ENCODE assay signal across 15 cellular contexts in the genomic region with DNA sequence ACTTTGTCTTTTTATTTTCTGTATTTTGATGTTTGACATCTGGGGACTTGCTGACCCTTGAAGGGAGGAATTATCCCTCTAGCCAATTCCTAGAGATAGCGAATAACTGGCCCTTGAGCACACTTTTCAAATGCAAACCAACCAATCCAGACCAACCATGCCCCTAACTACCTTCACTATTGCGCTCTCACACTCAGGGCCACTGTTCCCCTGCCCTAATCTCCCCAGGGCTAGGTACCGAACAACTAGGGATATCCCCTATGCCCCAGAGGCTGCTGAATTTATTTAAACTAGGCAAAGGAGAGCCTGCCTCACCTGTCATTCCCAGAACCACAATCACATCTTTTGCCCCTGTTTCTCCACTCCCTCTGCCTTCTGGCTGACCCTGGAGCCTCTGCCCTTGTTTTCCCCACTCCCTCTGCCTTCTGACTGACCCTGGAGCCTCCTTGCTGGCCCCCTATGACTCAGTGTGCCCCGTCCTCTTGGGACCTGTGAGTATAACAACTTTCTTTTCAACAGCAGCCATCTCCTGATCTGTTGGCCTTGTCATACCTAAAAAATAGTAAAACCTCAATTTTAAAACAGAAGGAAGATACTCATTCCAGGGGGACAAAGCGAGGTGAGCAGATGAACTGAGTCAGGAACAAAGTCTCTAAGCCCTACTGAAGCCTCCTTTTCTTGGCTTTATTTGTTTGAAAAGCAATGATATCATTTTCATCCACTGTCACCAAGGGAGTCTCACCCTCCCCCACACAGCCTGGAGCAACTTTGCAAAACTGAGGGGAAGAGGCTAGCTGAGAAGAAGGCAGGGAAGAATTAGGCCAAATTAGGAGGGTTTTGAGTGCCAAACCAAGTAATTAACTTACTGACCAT.
DNase-seq lines count a peak whose midpoint lies in the region; ATAC-seq, FAIRE-seq and TF ChIP-seq lines count a peak whose summit lies in the region.
"Had no signal": no experiment of that assay in that cellular context is flagged by ENCODE, and none has a peak within 500 bp of the region (broad histone marks: within the 10 kb centered on the region; RNA-seq: fewer than 3 reads in every experiment).

No MANE protein-coding gene starts in this region.

- no peak overlapping the region for H2BK120ac ChIP-seq in H9 (ENCODE audit: low read depth, low read length, poor library complexity, severe bottlenecking)

- peak in 1 of 2 donors; percentile 39 for ATAC-seq in right cardiac atrium
- ATAC-seq in GM21390 (IDR thresholded peaks at IDR 0.05; ENCODE audit: unreplicated experiment): no peak
- ATAC-seq: left lung; stimulated activated naive B cell treated with anti-CD40 and anti-IgM and Interleukin-4, amounts not matched to agents 10 μg/mL and 1 μg/mL and 100 μg/mL, for 72 hours had no signal

- H3K56ac ChIP-seq in H9 (ENCODE audit: insufficient read length, low read depth, low read length): no peak overlapping the region

- no peak overlapping the region for H4K5ac ChIP-seq in H9 (ENCODE audit: insufficient read length, low read depth, low read length)

- H3K36me3 ChIP-seq in astrocyte (ENCODE audit: insufficient read depth, low read length): no peaks in the 10 kb centered on the region
- H3K36me3 ChIP-seq in skeletal muscle tissue (ENCODE audit: control insufficient read depth in 3 of 3, insufficient read depth in 3 of 3, low read length in 3 of 3): no peaks in the 10 kb centered on the region
- H3K36me3 ChIP-seq: left lung had no signal

- H3K9me3 Mint-ChIP-seq in H9 (no peaks in the 10 kb centered on the region; a peak in 1 of 5 replicates), astrocyte (ENCODE audit: unreplicated experiment) (no peaks in the 10 kb centered on the region)
- H3K9me3 Mint-ChIP-seq: activated naive CD4-positive, alpha-beta T cell treated with anti-CD3 and anti-CD28 coated beads, Interleukin-2, amount 50 U/mL, for 24 hours; stimulated activated naive B cell treated with anti-CD40 and anti-IgM and Interleukin-4, amounts not matched to agents 10 μg/mL and 1 μg/mL and 100 μg/mL, for 72 hours; T-helper 2 cell treated with Interferon-gamma antibody and Interleukin-4, amounts not matched to agents 5 μg/mL and 100 μg/mL, for 36 hours had no signal

- H3K4me1 ChIP-seq in H9 (ENCODE audit: insufficient read depth, low read length) (peaks cover 14% of the 10 kb centered on the region; the same call in 1 of the 2 replicates), astrocyte (ENCODE audit: insufficient read depth, low read length) (no peaks in the 10 kb centered on the region), right cardiac atrium (ENCODE audit: control insufficient read depth, insufficient read depth, low read length) (peaks cover 11% of the 10 kb centered on the region), skeletal muscle tissue (ENCODE audit: control insufficient read depth in 3 of 3, insufficient read depth in 3 of 3, low read length in 3 of 3) (peaks cover 18 to 23% (median 20%) of the 10 kb centered on the region in 3 donors)
- H3K4me1 ChIP-seq: left lung had no signal

- H3K27me3 Mint-ChIP-seq in H9 (ENCODE audit: low read depth) (peaks cover 2% of the 10 kb centered on the region; the same call in 1 of the 2 replicates), astrocyte (ENCODE audit: low read depth, unreplicated experiment) (no peaks in the 10 kb centered on the region)
- H3K27me3 Mint-ChIP-seq: activated naive CD4-positive, alpha-beta T cell treated with anti-CD3 and anti-CD28 coated beads, Interleukin-2, amount 50 U/mL, for 24 hours had no signal

- no peak overlapping the region for H3K23ac ChIP-seq in H9 (ENCODE audit: insufficient read length, low read depth, low read length)

- H3K4me3 Mint-ChIP-seq in H9 (no peak overlapping the region), astrocyte (ENCODE audit: unreplicated experiment) (no peak overlapping the region)
- H3K4me3 Mint-ChIP-seq: activated naive CD4-positive, alpha-beta T cell treated with anti-CD3 and anti-CD28 coated beads, Interleukin-2, amount 50 U/mL, for 24 hours; stimulated activated naive B cell treated with anti-CD40 and anti-IgM and Interleukin-4, amounts not matched to agents 10 μg/mL and 1 μg/mL and 100 μg/mL, for 72 hours; T-helper 2 cell treated with Interferon-gamma antibody and Interleukin-4, amounts not matched to agents 5 μg/mL and 100 μg/mL, for 36 hours had no signal

- H3K4ac ChIP-seq in H9 (ENCODE audit: low read depth, low read length): no peak overlapping the region

- no peak overlapping the region for H3K14ac ChIP-seq in H9 (ENCODE audit: insufficient read depth, low read length)

- H3T11ph ChIP-seq in H9 (ENCODE audit: low read length): no peak overlapping the region

- no peaks in the 10 kb centered on the region; a peak in 2 of 7 replicates for H3K36me3 Mint-ChIP-seq in H9 (ENCODE audit: insufficient read depth in 1 of 3, low read depth in 3 of 3)
- no peaks in the 10 kb centered on the region for H3K36me3 Mint-ChIP-seq in astrocyte (ENCODE audit: low read depth, unreplicated experiment)
- H3K36me3 Mint-ChIP-seq: activated naive CD4-positive, alpha-beta T cell treated with anti-CD3 and anti-CD28 coated beads, Interleukin-2, amount 50 U/mL, for 24 hours; stimulated activated naive B cell treated with anti-CD40 and anti-IgM and Interleukin-4, amounts not matched to agents 10 μg/mL and 1 μg/mL and 100 μg/mL, for 72 hours had no signal

- no peak for FAIRE-seq in astrocyte (lab: Jason Lieb, UNC)
- FAIRE-seq in D721Med (lab: Jason Lieb, UNC): no peak

- H2AK5ac ChIP-seq in H9 (ENCODE audit: insufficient read length, low read length): no peak overlapping the region

- H2BK5ac ChIP-seq in H9 (ENCODE audit: insufficient read length, low read length): no peak overlapping the region

- H2AFZ ChIP-seq in H9 (ENCODE audit: low read length) (no peak overlapping the region), astrocyte (ENCODE audit: low read depth, low read length) (peak overlapping the region; percentile 40)

- H3K23me2 ChIP-seq in H9 (ENCODE audit: insufficient read length, low read depth, low read length, poor library complexity, severe bottlenecking): no peaks in the 10 kb centered on the region

- no peak overlapping the region for H4K8ac ChIP-seq in H9 (replicated peaks; ENCODE audit: insufficient read length, low read depth, low read length)

- peaks cover 34 to 40% of the 10 kb centered on the region in 2 experiments for H3K4me1 Mint-ChIP-seq in H9
- peaks cover 10% of the 10 kb centered on the region for H3K4me1 Mint-ChIP-seq in astrocyte (ENCODE audit: low read depth, unreplicated experiment)
- H3K4me1 Mint-ChIP-seq: activated naive CD4-positive, alpha-beta T cell treated with anti-CD3 and anti-CD28 coated beads, Interleukin-2, amount 50 U/mL, for 24 hours had no signal

- WGBS in H9 (ENCODE audit: extremely low coverage, insufficient read length, low lambda C conversion rate): no CpG with 5 or more reads among the region's 5 CpGs
- 85% methylated on average over 5 of the region's 5 CpGs for WGBS in right cardiac atrium

- intact Hi-C loops in right cardiac atrium (cut with DNase I): no loop called here

- H3K27me3 ChIP-seq in H9 (ENCODE audit: insufficient read depth, low read length) (no peaks in the 10 kb centered on the region), astrocyte (ENCODE audit: insufficient read depth, low read length) (no peaks in the 10 kb centered on the region), right cardiac atrium (ENCODE audit: control insufficient read depth, insufficient read depth) (no peaks in the 10 kb centered on the region), skeletal muscle tissue (ENCODE audit: control insufficient read depth in 3 of 3, insufficient read depth in 3 of 3, low read length in 3 of 3) (no peaks in the 10 kb centered on the region)
- H3K27me3 ChIP-seq: left lung had no signal

- H3K4me3 ChIP-seq in astrocyte (ENCODE audit: insufficient read depth, low read depth, low read length) (no peak overlapping the region), right cardiac atrium (ENCODE audit: low read length) (no peak overlapping the region), skeletal muscle tissue (ENCODE audit: low read length in 3 of 3) (no peak overlapping the region)
- H3K4me3 ChIP-seq: left lung, skin epidermis had no signal

- no peak overlapping the region for H2BK15ac ChIP-seq in H9 (ENCODE audit: low read depth, low read length)

- H3K4me2 ChIP-seq in H9 (ENCODE audit: insufficient read depth, insufficient read length, low read length) (no peak overlapping the region), astrocyte (ENCODE audit: low read length) (no peak overlapping the region)

- no peak overlapping the region for H2BK12ac ChIP-seq in H9 (ENCODE audit: insufficient read length, low read depth, low read length)

- H3K27ac ChIP-seq in H9 (ENCODE audit: insufficient read length, low read depth, low read length) (no peak overlapping the region), astrocyte (ENCODE audit: low read depth, low read length) (no peak overlapping the region), right cardiac atrium (ENCODE audit: low read length) (peak overlapping the region; percentile 54), skeletal muscle tissue (ENCODE audit: low read depth, low read length) (peak overlapping the region; percentile 25)
- H3K27ac ChIP-seq: left lung, skin epidermis had no signal

- H3K9me3 ChIP-seq in H9 (ENCODE audit: control insufficient read depth, low read depth, low read length) (no peaks in the 10 kb centered on the region), astrocyte (ENCODE audit: insufficient read depth, low read depth, low read length) (no peaks in the 10 kb centered on the region), right cardiac atrium (ENCODE audit: control insufficient read depth, low read length) (no peaks in the 10 kb centered on the region), skeletal muscle tissue (ENCODE audit: control insufficient read depth in 3 of 3, low read length in 3 of 3) (no peaks in the 10 kb centered on the region)
- H3K9me3 ChIP-seq: left lung had no signal

- no peaks in the 10 kb centered on the region for H4K20me1 ChIP-seq in H9 (ENCODE audit: control insufficient read depth, insufficient read depth, insufficient read length)
- no peaks in the 10 kb centered on the region for H4K20me1 ChIP-seq in astrocyte (ENCODE audit: insufficient read depth, low read length)

- no peak overlapping the region for H3K9ac ChIP-seq in H9 (ENCODE audit: extremely low read depth, insufficient read length, low read length)
- no peak overlapping the region for H3K9ac ChIP-seq in astrocyte (ENCODE audit: low read length)
- no peak overlapping the region for H3K9ac ChIP-seq in skeletal muscle tissue (ENCODE audit: low read depth in 1 of 3, low read length in 3 of 3)

- no peak overlapping the region for H3K18ac ChIP-seq in H9 (ENCODE audit: insufficient read length, low read depth, low read length)

- DNase-seq in H9 (no peak), astrocyte (ENCODE audit: low read depth) (no peak), right cardiac atrium (peak in 2 of 3 donors; percentile 52 to 70), germinal center (ENCODE audit: low spot score) (no peak), D721Med (ENCODE audit: insufficient read length, low spot score) (no peak)
- no peak for DNase-seq in activated CD4-positive, alpha-beta T cell treated with anti-CD3 and anti-CD28 coated beads, Interleukin-2, amount 50 U/mL, for 4 hours
- DNase-seq: GF-D8; left lung; SHP77 treated with DMSO at 0.1 percent for 48 hours; stimulated activated naive B cell treated with anti-CD40 and anti-IgM and Interleukin-4, amounts not matched to agents 10 μg/mL and 1 μg/mL and 100 μg/mL, for 72 hours had no signal

- H4K91ac ChIP-seq in H9 (ENCODE audit: insufficient read length, low read depth, low read length): no peak overlapping the region

- TF ChIP-seq CTCF in H9 (conservative IDR thresholded peaks at IDR 0.05): no peak
- no peak for TF ChIP-seq CTCF in astrocyte (IDR thresholded peaks at IDR 0.05; ENCODE audit: insufficient read depth, low read depth, low read length)
- TF ChIP-seq CTCF in D721Med (IDR thresholded peaks at IDR 0.05; ENCODE audit: insufficient read depth, missing control alignments): no peak

- H3K79me1 ChIP-seq in H9 (ENCODE audit: insufficient read depth, low read depth, low read length, poor library complexity, severe bottlenecking): no peaks in the 10 kb centered on the region

- H2BK20ac ChIP-seq in H9 (ENCODE audit: low read depth, low read length, poor library complexity, severe bottlenecking): no peak overlapping the region

- H3K79me2 ChIP-seq in H9 (ENCODE audit: insufficient read depth, low read length): no peaks in the 10 kb centered on the region
- no peaks in the 10 kb centered on the region for H3K79me2 ChIP-seq in astrocyte (ENCODE audit: insufficient read depth, low read length)

- H3K27ac Mint-ChIP-seq in H9 (peak overlapping the region; percentile 66 to 78 (median 74); a peak in 5 of 7 replicates), astrocyte (ENCODE audit: unreplicated experiment) (no peak overlapping the region)
- H3K27ac Mint-ChIP-seq: activated naive CD4-positive, alpha-beta T cell treated with anti-CD3 and anti-CD28 coated beads, Interleukin-2, amount 50 U/mL, for 24 hours; stimulated activated naive B cell treated with anti-CD40 and anti-IgM and Interleukin-4, amounts not matched to agents 10 μg/mL and 1 μg/mL and 100 μg/mL, for 72 hours; T-helper 2 cell treated with Interferon-gamma antibody and Interleukin-4, amounts not matched to agents 5 μg/mL and 100 μg/mL, for 36 hours had no signal

Comparison
In these comparisons a context has a peak if more than half of its experiments do, and no peak if none do; other contexts are left out.
1. DNase-seq: peak in right cardiac atrium (2 of 3); none in H9 (single experiment), astrocyte (single experiment), germinal center (single experiment), D721Med (single experiment) and activated CD4-positive, alpha-beta T cell treated with anti-CD3 and anti-CD28 coated beads, Interleukin-2, amount 50 U/mL, for 4 hours (0 of 2).
2. H3K27ac ChIP-seq: peak in right cardiac atrium (single experiment) and skeletal muscle tissue (single experiment); none in H9 (single experiment) and astrocyte (single experiment).